12 cellular contexts compared by ENCODE assay signal in the genomic region with DNA sequence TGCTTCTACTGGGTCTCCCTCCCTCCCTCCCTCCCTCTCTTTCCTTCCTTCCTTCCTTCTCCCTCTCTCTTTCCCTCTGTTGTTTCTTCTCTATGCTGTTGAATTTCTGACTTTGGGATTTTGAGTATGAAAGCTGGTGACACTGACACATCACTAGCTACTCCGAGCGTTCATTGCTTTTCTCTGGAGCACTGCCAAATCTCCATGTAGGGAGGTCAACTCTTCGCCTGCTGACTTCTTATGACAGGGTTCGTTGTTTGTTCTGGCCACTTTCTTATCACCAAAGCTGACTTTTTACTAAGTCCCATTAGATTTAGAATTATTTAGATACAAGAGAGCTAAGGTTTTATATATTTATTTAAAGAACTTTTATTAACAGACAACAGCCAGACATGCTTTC. TPM values are rescaled to one million over a fixed set of nuclear protein-coding genes. Genes with fewer than 3 reads are reported as not detected.
A peak's percentile ranks its signal among the peaks of the same experiment; 100 is the strongest.
DNase-seq lines count a peak whose midpoint lies in the region; ATAC-seq, FAIRE-seq and TF ChIP-seq lines count a peak whose summit lies in the region.
"Had no signal": no experiment of that assay in that cellular context is flagged by ENCODE, and none has a peak within 500 bp of the region (broad histone marks: within the 10 kb centered on the region; RNA-seq: fewer than 3 reads in every experiment).

No MANE protein-coding gene starts in this region.

- DNase-seq in activated CD4-positive, alpha-beta T cell treated with anti-CD3 and anti-CD28 coated beads, Interleukin-2, amount 10 ng/mL, durations not matched to agents 7 days and 5 days = no peak
- no peak for DNase-seq in activated CD4-positive, alpha-beta T cell treated with anti-CD3 and anti-CD28 coated beads, Interleukin-2, amount 50 U/mL, for 48 hours
- peak; percentile 32 to 89 (median 57) for DNase-seq in K562 (ENCODE audit: extremely low read depth in 1 of 4, low spot score in 3 of 4)
- no peak for DNase-seq in immature natural killer cell
- DNase-seq in PC-9 = no peak
- DNase-seq: activated CD8-positive, alpha-beta memory T cell treated with anti-CD3 and anti-CD28 coated beads, Interleukin-2, amount 50 U/mL, for 4 hours; sigmoid colon had no signal

- no peak for TF ChIP-seq CTCF in K562 (IDR thresholded peaks at IDR 0.05 in 2 of 3, conservative IDR thresholded peaks at IDR 0.05 in 1 of 3; ENCODE audit: insufficient read depth in 2 of 3, low read depth in 1 of 3, low read length in 3 of 3)
- TF ChIP-seq CTCF in PC-9 (conservative IDR thresholded peaks at IDR 0.05) = no peak

- no peaks in the 10 kb centered on the region for H3K9me1 ChIP-seq in K562 (ENCODE audit: control insufficient read depth, insufficient read depth, low read length)

- peak overlapping the region; percentile 11; the same call in 1 of the 3 replicates for H3K27ac ChIP-seq in K562 (ENCODE audit: extremely low read depth, low read depth, low read length)
- peak overlapping the region; percentile 71 for H3K27ac ChIP-seq in subcutaneous abdominal adipose tissue (ENCODE audit: low read depth, low read length)
- no peak overlapping the region for H3K27ac ChIP-seq in PC-9
- H3K27ac ChIP-seq: SK-N-MC had no signal

- ATAC-seq in K562 (peak; percentile 81), GM21723 (IDR thresholded peaks at IDR 0.05; ENCODE audit: unreplicated experiment) (no peak), GM21737 (IDR thresholded peaks at IDR 0.05; ENCODE audit: unreplicated experiment) (no peak)

- peaks cover 45% of the 10 kb centered on the region for H3K36me3 Mint-ChIP-seq in activated CD4-positive, alpha-beta T cell treated with anti-CD3 and anti-CD28 coated beads, Interleukin-2, amount 10 ng/mL, durations not matched to agents 7 days and 5 days (ENCODE audit: low read depth)
- H3K36me3 Mint-ChIP-seq in immature natural killer cell = no peaks in the 10 kb centered on the region

- H3K9ac ChIP-seq in K562 (ENCODE audit: insufficient read depth in 1 of 2, low read depth in 2 of 2, low read length in 2 of 2) (no peak overlapping the region), subcutaneous abdominal adipose tissue (ENCODE audit: low read length in 5 of 5) (no peak overlapping the region)

- H3K36me3 ChIP-seq in K562 (ENCODE audit: control insufficient read depth, insufficient read depth, low read length) (no peaks in the 10 kb centered on the region; the same call in 2 of the 3 replicates), subcutaneous abdominal adipose tissue (ENCODE audit: control insufficient read depth in 5 of 5, insufficient read depth in 5 of 5, low read length in 5 of 5) (no peaks in the 10 kb centered on the region), PC-9 (ENCODE audit: low read depth) (no peaks in the 10 kb centered on the region)
- H3K36me3 ChIP-seq: sigmoid colon had no signal

- 2% methylated on average over 4 of the region's 4 CpGs for WGBS in K562 (ENCODE audit: insufficient coverage, low coverage, missing lambda C conversion rate)

- intact Hi-C loops in K562 (cut with micrococcal nuclease) (no loop called here), PC-9 (cut with micrococcal nuclease; ENCODE audit: unreplicated experiment) (no loop called here)

- no peaks in the 10 kb centered on the region for H3F3A ChIP-seq in PC-9 (ENCODE audit: insufficient read depth, low read depth)

- H3K27me3 Mint-ChIP-seq in activated CD4-positive, alpha-beta T cell treated with anti-CD3 and anti-CD28 coated beads, Interleukin-2, amount 10 ng/mL, durations not matched to agents 7 days and 5 days = no peaks in the 10 kb centered on the region
- peaks cover 0 to 6% (median 0%) of the 10 kb centered on the region in 3 donors for H3K27me3 Mint-ChIP-seq in immature natural killer cell (ENCODE audit: low read depth in 3 of 3)

- H3K27me3 ChIP-seq in K562 (ENCODE audit: control insufficient read depth in 2 of 2, insufficient read depth in 2 of 2, low read length in 2 of 2) (no peaks in the 10 kb centered on the region), subcutaneous abdominal adipose tissue (ENCODE audit: control insufficient read depth in 5 of 5, insufficient read depth in 4 of 5, low read length in 5 of 5) (no peaks in the 10 kb centered on the region), PC-9 (ENCODE audit: insufficient read depth, low read depth) (no peaks in the 10 kb centered on the region)
- H3K27me3 ChIP-seq: sigmoid colon had no signal

- H3K79me2 ChIP-seq in K562 (ENCODE audit: control insufficient read depth, insufficient read depth, low read length) = peaks cover 34% of the 10 kb centered on the region
- H3K79me2 ChIP-seq in PC-9 (ENCODE audit: low read depth) = no peaks in the 10 kb centered on the region

- no TSS peak for BruUV-seq in K562 (replicated peaks; lab: Mats Ljungman, UMichigan)
- no TSS peak for BruUV-seq in PC-9 (replicated peaks; lab: Mats Ljungman, UMichigan)

- H3K4me1 ChIP-seq in K562 (replicated peaks in 1 of 2; ENCODE audit: control insufficient read depth in 2 of 2, insufficient read depth in 2 of 2, low read length in 2 of 2) (peaks cover 0 to 24% of the 10 kb centered on the region in 2 experiments; a peak in 4 of 5 replicates), subcutaneous abdominal adipose tissue (ENCODE audit: control insufficient read depth in 5 of 5, insufficient read depth in 5 of 5, low read length in 5 of 5) (peaks cover 0 to 35% (median 19%) of the 10 kb centered on the region in 5 donors), PC-9 (replicated peaks; ENCODE audit: insufficient read depth) (no peaks in the 10 kb centered on the region)

- no peak for TF ChIP-seq POLR2A in K562 (conservative IDR thresholded peaks at IDR 0.05)

- CTCF ChIA-PET in activated CD4-positive, alpha-beta T cell treated with anti-CD3 and anti-CD28 coated beads, Interleukin-2, amount 10 ng/mL, durations not matched to agents 7 days and 5 days (lab: Charles Lee) = interaction anchor here (0.8 to 1.3 kb wide), 3 partner anchors 12 to 45 kb away, joined by 4 read pairs; no protein-coding TSS in a partner anchor
- CTCF ChIA-PET in K562 (lab: Yijun Ruan, JAX; ENCODE audit: low intra/inter-chr PET ratio) = no interaction called here
- CTCF ChIA-PET in PC-9 (lab: Charles Lee) = interaction anchor here (0.6 kb wide), 1 partner anchor 155 kb away, joined by 6 read pairs; no protein-coding TSS in a partner anchor

- no peak overlapping the region for H3K4me3 ChIP-seq in K562
- H3K4me3 ChIP-seq in subcutaneous abdominal adipose tissue (ENCODE audit: low read depth in 1 of 5, low read length in 5 of 5) = no peak overlapping the region
- H3K4me3 ChIP-seq in PC-9 = no peak overlapping the region
- H3K4me3 ChIP-seq: sigmoid colon, SK-N-MC had no signal

- no peaks in the 10 kb centered on the region for H4K20me1 ChIP-seq in K562 (replicated peaks; ENCODE audit: control insufficient read depth, insufficient read depth, low read length)
- H4K20me1 ChIP-seq in PC-9 (ENCODE audit: insufficient read depth) = no peaks in the 10 kb centered on the region

- H3K9me3 ChIP-seq in K562 (replicated peaks; ENCODE audit: control insufficient read depth, insufficient read depth, low read depth, low read length) = no peaks in the 10 kb centered on the region
- H3K9me3 ChIP-seq in subcutaneous abdominal adipose tissue (ENCODE audit: control insufficient read depth in 5 of 5, low read length in 5 of 5) = no peaks in the 10 kb centered on the region
- no peaks in the 10 kb centered on the region for H3K9me3 ChIP-seq in PC-9 (ENCODE audit: insufficient read depth, low read depth)
- H3K9me3 ChIP-seq: sigmoid colon had no signal

- H3K9me3 Mint-ChIP-seq in activated CD4-positive, alpha-beta T cell treated with anti-CD3 and anti-CD28 coated beads, Interleukin-2, amount 10 ng/mL, durations not matched to agents 7 days and 5 days = no peaks in the 10 kb centered on the region
- no peaks in the 10 kb centered on the region for H3K9me3 Mint-ChIP-seq in immature natural killer cell

- H3K27ac Mint-ChIP-seq in activated CD4-positive, alpha-beta T cell treated with anti-CD3 and anti-CD28 coated beads, Interleukin-2, amount 10 ng/mL, durations not matched to agents 7 days and 5 days = peak overlapping the region; percentile 9
- H3K27ac Mint-ChIP-seq in immature natural killer cell = peak overlapping the region in 4 of 6 donors; percentile 31 to 53 (median 45)

- no peaks in the 10 kb centered on the region for H3K9me2 ChIP-seq in PC-9 (ENCODE audit: insufficient read depth)

- in situ Hi-C loops in K562 (cut with MboI) = no loop called here

- peak; percentile 87 for FAIRE-seq in K562 (lab: Jason Lieb, UNC)
- FAIRE-seq: islet of Langerhans had no signal

- no peak for TF ChIP-seq RAD21 in K562 (CRISPR knock-in tag; conservative IDR thresholded peaks at IDR 0.05 in 1 of 2, IDR thresholded peaks at IDR 0.05 in 1 of 2)

- peaks cover 79% of the 10 kb centered on the region for H3K4me1 Mint-ChIP-seq in activated CD4-positive, alpha-beta T cell treated with anti-CD3 and anti-CD28 coated beads, Interleukin-2, amount 10 ng/mL, durations not matched to agents 7 days and 5 days
- H3K4me1 Mint-ChIP-seq in immature natural killer cell = peaks cover 75 to 92% of the 10 kb centered on the region in 2 donors

- POLR2A ChIA-PET in activated CD4-positive, alpha-beta T cell treated with anti-CD3 and anti-CD28 coated beads, Interleukin-2, amount 10 ng/mL, durations not matched to agents 7 days and 5 days (lab: Charles Lee) = no interaction called here
- POLR2A ChIA-PET in K562 (lab: Yijun Ruan, JAX) = interaction anchor here (0.8 to 1.4 kb wide), 4 partner anchors 9 to 33 kb away, joined by 3 to 5 read pairs (median 4); no protein-coding TSS in a partner anchor
- POLR2A ChIA-PET in PC-9 (lab: Charles Lee; ENCODE audit: unreplicated experiment) = no interaction called here

- no peak for TF ChIP-seq EP300 in K562 (IDR thresholded peaks at IDR 0.05; ENCODE audit: low read length)

- H2AFZ ChIP-seq in K562 (ENCODE audit: low read depth, low read length) = no peak overlapping the region
- no peak overlapping the region for H2AFZ ChIP-seq in PC-9

- no peak overlapping the region for H3K4me3 Mint-ChIP-seq in activated CD4-positive, alpha-beta T cell treated with anti-CD3 and anti-CD28 coated beads, Interleukin-2, amount 10 ng/mL, durations not matched to agents 7 days and 5 days
- H3K4me3 Mint-ChIP-seq in immature natural killer cell = no peak overlapping the region

- H3K4me2 ChIP-seq in K562 (ENCODE audit: insufficient read depth, low read length) (peak overlapping the region; percentile 45; the same call in 1 of the 2 replicates), PC-9 (no peak overlapping the region)

RNA-seq across cellular contexts. Expression of a gene that starts 31.1 kb away (rescaled TPM):
- 100 to 1,000 TPM; 167 to 184 TPM for total RNA-seq in activated CD4-positive, alpha-beta T cell treated with anti-CD3 and anti-CD28 coated beads, Interleukin-2, amount 10 ng/mL, durations not matched to agents 7 days and 5 days
- total RNA-seq in K562 (2011; cell fraction: chromatin; rRNA removed; ENCODE audit: low replicate concordance) = 10.6 and 20.5 TPM in 2 replicates
- 7.8 and 9.0 TPM in 2 replicates for total RNA-seq in K562 (2011; cell fraction: nucleolus; rRNA removed)
- total RNA-seq in K562 (2011; cell fraction: nucleoplasm; rRNA removed) = 12.6 and 24.7 TPM in 2 replicates
- 42.0 and 46.0 TPM in 2 replicates for total RNA-seq in K562 (2014; rRNA removed)
- 38.5 and 47.4 TPM in 2 replicates for total RNA-seq in K562 (2014; rRNA removed; fragmentation: Illumina TruSeq; extraction: Trizol)
- 44.8 and 47.0 TPM in 2 replicates for total RNA-seq in K562 (2015; rRNA removed; fragmentation: Illumina TruSeq; extraction: Trizol)
- 33.6 and 36.7 TPM in 2 replicates for total RNA-seq in K562 (2021)
- 44.6 and 52.2 TPM in 2 replicates for polyA plus RNA-seq in K562 (2011; rRNA removed)
- 35.0 and 41.8 TPM in 2 replicates for polyA plus RNA-seq in K562 (2011; cell fraction: cytosol; rRNA removed)
- polyA plus RNA-seq in K562 (2011; cell fraction: nucleus; rRNA removed) = 20.2 and 24.7 TPM in 2 replicates
- 37.7 and 53.3 TPM in 2 replicates for polyA plus RNA-seq in K562 (2012)
- 49.3 and 57.3 TPM in 2 replicates for polyA plus RNA-seq in K562 (2014; fragmentation: Illumina TruSeq; extraction: Trizol)
- 10 to 100 TPM; 29.9 to 34.3 TPM for polyA plus RNA-seq in K562 (2014; fragmentation: Nextera tagmentation; extraction: Ambion mirVana)
- 35.8 and 47.6 TPM in 2 replicates for polyA plus RNA-seq in K562 (2014; rRNA removed)
- 45.1 and 60.6 TPM in 2 replicates for polyA minus RNA-seq in K562 (2011; rRNA and poly(A)+ RNA removed)
- 38.1 and 47.6 TPM in 2 replicates for polyA minus RNA-seq in K562 (2011; cell fraction: cytosol; rRNA and poly(A)+ RNA removed)
- polyA minus RNA-seq in K562 (2011; cell fraction: nucleus; rRNA and poly(A)+ RNA removed) = 9.3 and 20.3 TPM in 2 replicates
- polyA plus RNA-seq in immature natural killer cell = 100 to 1,000 TPM in 2 of 3 donors, 10 to 100 TPM in 1; 99.7 to 162 (median 132) TPM
- 15.0 and 16.4 TPM in 2 replicates for total RNA-seq in PC-9 (2021)

Comparison
In these comparisons a context has a peak if more than half of its experiments do, and no peak if none do; other contexts are left out.
1. DNase-seq: peak in K562 (4 of 4); none in activated CD4-positive, alpha-beta T cell treated with anti-CD3 and anti-CD28 coated beads, Interleukin-2, amount 10 ng/mL, durations not matched to agents 7 days and 5 days (single experiment), activated CD4-positive, alpha-beta T cell treated with anti-CD3 and anti-CD28 coated beads, Interleukin-2, amount 50 U/mL, for 48 hours (0 of 2), immature natural killer cell (0 of 3) and PC-9 (0 of 2).